In genomic region chr10:124748206-124748605, GRCh38 we compare ENCODE assay signal across 26 cellular contexts. TPM values are rescaled to one million over a fixed set of nuclear protein-coding genes. Genes with fewer than 3 reads are reported as not detected.
DNase-seq lines count a peak whose midpoint lies in the region; ATAC-seq and TF ChIP-seq lines count a peak whose summit lies in the region.
"Had no signal": no experiment of that assay in that cellular context is flagged by ENCODE, and none has a peak within 500 bp of the region (broad histone marks: within the 10 kb centered on the region; RNA-seq: fewer than 3 reads in every experiment).

No MANE protein-coding gene starts in this region.

- no peaks in the 10 kb centered on the region for H3K9me3 Mint-ChIP-seq in activated CD8-positive, alpha-beta memory T cell treated with anti-CD3 and anti-CD28 coated beads, Interleukin-2, amount 10 ng/mL, durations not matched to agents 7 days and 5 days (ENCODE audit: low read depth)
- H3K9me3 Mint-ChIP-seq in endodermal cell, result no peaks in the 10 kb centered on the region
- H3K9me3 Mint-ChIP-seq: activated T-cell treated with anti-CD3 and anti-CD28 coated beads, Interleukin-2, amount 50 U/mL, for 4 hours; CD8-positive, alpha-beta T cell; effector memory CD8-positive, alpha-beta T cell had no signal

- CTCF ChIA-PET in activated CD8-positive, alpha-beta memory T cell treated with anti-CD3 and anti-CD28 coated beads, Interleukin-2, amount 10 ng/mL, durations not matched to agents 7 days and 5 days (lab: Charles Lee), result interaction anchor here (1.0 to 2.3 kb wide), 12 partner anchors 12 to 218 kb away, joined by 3 to 14 read pairs (median 4); partner anchors contain the start of gene ABRAXAS2

- H3K36me3 ChIP-seq in hepatocyte (replicated peaks; ENCODE audit: insufficient read depth, low read depth) (no peaks in the 10 kb centered on the region), subcutaneous abdominal adipose tissue (ENCODE audit: control insufficient read depth in 5 of 5, insufficient read depth in 5 of 5, low read length in 5 of 5) (peaks cover 0 to 4% (median 2%) of the 10 kb centered on the region in 5 donors), endodermal cell (ENCODE audit: control insufficient read depth, insufficient read depth, low read length) (peaks cover 26% of the 10 kb centered on the region)
- H3K36me3 ChIP-seq: thoracic aorta had no signal

- H3K79me2 ChIP-seq in hepatocyte, result peaks cover 5% of the 10 kb centered on the region

- no peak overlapping the region for H3K4me3 Mint-ChIP-seq in activated CD8-positive, alpha-beta memory T cell treated with anti-CD3 and anti-CD28 coated beads, Interleukin-2, amount 10 ng/mL, durations not matched to agents 7 days and 5 days
- H3K4me3 Mint-ChIP-seq in endodermal cell, result no peak overlapping the region
- H3K4me3 Mint-ChIP-seq: activated T-cell treated with anti-CD3 and anti-CD28 coated beads, Interleukin-2, amount 50 U/mL, for 4 hours; CD8-positive, alpha-beta T cell; effector memory CD8-positive, alpha-beta T cell; T-helper 17 cell had no signal

- H3K27ac Mint-ChIP-seq in activated CD8-positive, alpha-beta memory T cell treated with anti-CD3 and anti-CD28 coated beads, Interleukin-2, amount 10 ng/mL, durations not matched to agents 7 days and 5 days, result peak overlapping the region; percentile 30
- no peak overlapping the region for H3K27ac Mint-ChIP-seq in endodermal cell

- no peak for DNase-seq in activated CD8-positive, alpha-beta memory T cell treated with anti-CD3 and anti-CD28 coated beads, Interleukin-2, amount 10 ng/mL, durations not matched to agents 7 days and 5 days
- no peak for DNase-seq in activated CD8-positive, alpha-beta memory T cell treated with anti-CD3 and anti-CD28 coated beads, Interleukin-2, amount 50 U/mL, for 48 hours
- DNase-seq in hepatocyte (ENCODE audit: low spot score) (peak; percentile 10), mesenteric fat pad (ENCODE audit: low spot score) (no peak), endodermal cell (no peak)
- DNase-seq: activated CD4-positive, alpha-beta T cell treated with anti-CD3 and anti-CD28 coated beads for 1 hour; activated CD8-positive, alpha-beta memory T cell treated with anti-CD3 and anti-CD28 coated beads for 24 hours; activated naive CD4-positive, alpha-beta T cell; activated T-cell treated with anti-CD3 and anti-CD28 coated beads, Interleukin-2, amount 50 U/mL, for 4 hours; AML-193; amygdala; CD8-positive, alpha-beta T cell; effector memory CD8-positive, alpha-beta T cell; GOT3; kidney glomerular epithelial cell; NCI-H2081; NCI-H226; NCI-H748 treated with DMSO at 0.1 percent for 48 hours; psoas muscle; stimulated activated naive CD4-positive, alpha-beta T cell; T-helper 17 cell had no signal

- no peak overlapping the region for H3K4me3 ChIP-seq in hepatocyte
- no peak overlapping the region for H3K4me3 ChIP-seq in subcutaneous abdominal adipose tissue (ENCODE audit: low read depth in 1 of 5, low read length in 5 of 5)
- H3K4me3 ChIP-seq in endodermal cell (ENCODE audit: low read length), result no peak overlapping the region
- H3K4me3 ChIP-seq: psoas muscle, SK-N-MC, thoracic aorta had no signal

- TF ChIP-seq CTCF in hepatocyte (IDR thresholded peaks at IDR 0.05; ENCODE audit: poor library complexity) (no peak), endodermal cell (conservative IDR thresholded peaks at IDR 0.05) (no peak)

- no peaks in the 10 kb centered on the region for H4K20me1 ChIP-seq in hepatocyte (ENCODE audit: insufficient read depth, poor library complexity, severe bottlenecking)

- no peak for ATAC-seq in activated CD8-positive, alpha-beta memory T cell treated with anti-CD3 and anti-CD28 coated beads, Interleukin-2, amount 10 ng/mL, durations not matched to agents 7 days and 5 days
- ATAC-seq in HG03139 (IDR thresholded peaks at IDR 0.05; ENCODE audit: unreplicated experiment), result no peak
- ATAC-seq: activated T-cell treated with anti-CD3 and anti-CD28 coated beads, Interleukin-2, amount 50 U/mL, for 4 hours; CD8-positive, alpha-beta T cell; effector memory CD8-positive, alpha-beta T cell; psoas muscle; T-helper 17 cell had no signal

- H3K9me2 ChIP-seq in hepatocyte (replicated peaks; ENCODE audit: insufficient read depth), result no peaks in the 10 kb centered on the region

- peaks cover 27% of the 10 kb centered on the region for H3K4me1 Mint-ChIP-seq in activated CD8-positive, alpha-beta memory T cell treated with anti-CD3 and anti-CD28 coated beads, Interleukin-2, amount 10 ng/mL, durations not matched to agents 7 days and 5 days
- peaks cover 12% of the 10 kb centered on the region for H3K4me1 Mint-ChIP-seq in endodermal cell

- no peaks in the 10 kb centered on the region for H3K9me3 ChIP-seq in hepatocyte (ENCODE audit: low read depth)
- H3K9me3 ChIP-seq in subcutaneous abdominal adipose tissue (ENCODE audit: control insufficient read depth in 5 of 5, low read length in 5 of 5), result no peaks in the 10 kb centered on the region
- no peaks in the 10 kb centered on the region for H3K9me3 ChIP-seq in endodermal cell (ENCODE audit: control insufficient read depth, low read length)
- H3K9me3 ChIP-seq: psoas muscle, thoracic aorta had no signal

- peaks cover 30% of the 10 kb centered on the region for H3K36me3 Mint-ChIP-seq in activated CD8-positive, alpha-beta memory T cell treated with anti-CD3 and anti-CD28 coated beads, Interleukin-2, amount 10 ng/mL, durations not matched to agents 7 days and 5 days
- peaks cover 20% of the 10 kb centered on the region for H3K36me3 Mint-ChIP-seq in endodermal cell (ENCODE audit: low read depth)

- H3K9ac ChIP-seq in subcutaneous abdominal adipose tissue (ENCODE audit: low read length in 5 of 5), result no peak overlapping the region
- no peak overlapping the region for H3K9ac ChIP-seq in endodermal cell (ENCODE audit: extremely low read depth, low read length, poor library complexity, severe bottlenecking)

- H3K27me3 ChIP-seq in hepatocyte (no peaks in the 10 kb centered on the region), subcutaneous abdominal adipose tissue (ENCODE audit: control insufficient read depth in 5 of 5, insufficient read depth in 4 of 5, low read length in 5 of 5) (no peaks in the 10 kb centered on the region), endodermal cell (ENCODE audit: control insufficient read depth, insufficient read depth, low read length, poor library complexity, severe bottlenecking) (no peaks in the 10 kb centered on the region)

- no peak overlapping the region for H3K27ac ChIP-seq in hepatocyte
- H3K27ac ChIP-seq in subcutaneous abdominal adipose tissue (ENCODE audit: low read depth, low read length), result peak overlapping the region; percentile 48
- no peak overlapping the region for H3K27ac ChIP-seq in endodermal cell (ENCODE audit: low read depth, low read length)
- H3K27ac ChIP-seq: psoas muscle, SK-N-MC, thoracic aorta had no signal

- peaks cover 8% of the 10 kb centered on the region for H3K4me1 ChIP-seq in hepatocyte (ENCODE audit: insufficient read depth)
- H3K4me1 ChIP-seq in subcutaneous abdominal adipose tissue (ENCODE audit: control insufficient read depth in 5 of 5, insufficient read depth in 5 of 5, low read length in 5 of 5), result peaks cover 0 to 28% (median 15%) of the 10 kb centered on the region in 5 donors
- H3K4me1 ChIP-seq in endodermal cell (ENCODE audit: control insufficient read depth, insufficient read depth, low read length), result peaks cover 4% of the 10 kb centered on the region

- H2AFZ ChIP-seq in hepatocyte, result no peak overlapping the region

- no peaks in the 10 kb centered on the region for H3K27me3 Mint-ChIP-seq in activated CD8-positive, alpha-beta memory T cell treated with anti-CD3 and anti-CD28 coated beads, Interleukin-2, amount 10 ng/mL, durations not matched to agents 7 days and 5 days
- H3K27me3 Mint-ChIP-seq in endodermal cell (ENCODE audit: insufficient read depth), result no peaks in the 10 kb centered on the region
- H3K27me3 Mint-ChIP-seq: effector memory CD8-positive, alpha-beta T cell; T-helper 17 cell had no signal

- WGBS in hepatocyte (ENCODE audit: low lambda C conversion rate, missing lambda C conversion rate), result 95% methylated on average over 3 of the region's 3 CpGs
- WGBS in endodermal cell (ENCODE audit: insufficient coverage in 1 of 2, insufficient read length in 1 of 2), 2 experiments, result 90 to 95% methylated on average over 2 to 3 of the region's 3 CpGs

- H3K4me2 ChIP-seq in hepatocyte, result no peak overlapping the region

RNA-seq across cellular contexts. Expression of gene FAM53B, which starts 4.0 kb away (rescaled TPM):
- 10 to 100 TPM; 33.5 to 45.5 TPM for total RNA-seq in activated CD8-positive, alpha-beta memory T cell treated with anti-CD3 and anti-CD28 coated beads, Interleukin-2, amount 10 ng/mL, durations not matched to agents 7 days and 5 days
- polyA plus RNA-seq in PFSK-1 (2012; ENCODE audit: insufficient read length, low read depth), result 11.0 TPM
- total RNA-seq in hepatocyte, result 20.6 and 23.6 TPM in 2 replicates
- polyA plus RNA-seq in hepatocyte, result 9.1 and 10.3 TPM in 2 replicates
- total RNA-seq in mesenteric fat pad, result 35.0 TPM
- total RNA-seq in endodermal cell, result 10 to 100 TPM; 19.3 to 22.6 TPM
- 21.4 TPM for polyA plus RNA-seq in endodermal cell (2013, experiment 1 of 2)
- polyA plus RNA-seq in endodermal cell (2013, experiment 2 of 2), result 20.2 TPM

RNA-seq across cellular contexts. Expression of gene EEF1AKMT2, which starts 43.5 kb away (rescaled TPM):
- 10 to 100 TPM; 22.3 to 26.3 TPM for total RNA-seq in activated CD8-positive, alpha-beta memory T cell treated with anti-CD3 and anti-CD28 coated beads, Interleukin-2, amount 10 ng/mL, durations not matched to agents 7 days and 5 days
- 12.8 TPM for polyA plus RNA-seq in PFSK-1 (2012; ENCODE audit: insufficient read length, low read depth)
- 10.5 and 13.4 TPM in 2 replicates for total RNA-seq in hepatocyte
- polyA plus RNA-seq in hepatocyte, result 9.8 and 10.3 TPM in 2 replicates
- 13.5 TPM for total RNA-seq in mesenteric fat pad
- total RNA-seq in endodermal cell, result 10 to 100 TPM; 22.2 to 25.9 TPM
- 37.1 TPM for polyA plus RNA-seq in endodermal cell (2013, experiment 1 of 2)
- polyA plus RNA-seq in endodermal cell (2013, experiment 2 of 2), result 39.4 TPM

RNA-seq across cellular contexts. Expression of gene ABRAXAS2, which starts 53.4 kb away (rescaled TPM):
- total RNA-seq in activated CD8-positive, alpha-beta memory T cell treated with anti-CD3 and anti-CD28 coated beads, Interleukin-2, amount 10 ng/mL, durations not matched to agents 7 days and 5 days, result 10 to 100 TPM; 13.5 to 19.0 TPM
- 9.8 TPM for polyA plus RNA-seq in PFSK-1 (2012; ENCODE audit: insufficient read length, low read depth)
- total RNA-seq in hepatocyte, result 16.2 and 17.6 TPM in 2 replicates
- 8.6 and 9.2 TPM in 2 replicates for polyA plus RNA-seq in hepatocyte
- 14.3 TPM for total RNA-seq in mesenteric fat pad
- 10 to 100 TPM; 13.1 to 16.6 TPM for total RNA-seq in endodermal cell
- 14.5 TPM for polyA plus RNA-seq in endodermal cell (2013, experiment 1 of 2)
- polyA plus RNA-seq in endodermal cell (2013, experiment 2 of 2), result 14.9 TPM
